In the genomic region with DNA sequence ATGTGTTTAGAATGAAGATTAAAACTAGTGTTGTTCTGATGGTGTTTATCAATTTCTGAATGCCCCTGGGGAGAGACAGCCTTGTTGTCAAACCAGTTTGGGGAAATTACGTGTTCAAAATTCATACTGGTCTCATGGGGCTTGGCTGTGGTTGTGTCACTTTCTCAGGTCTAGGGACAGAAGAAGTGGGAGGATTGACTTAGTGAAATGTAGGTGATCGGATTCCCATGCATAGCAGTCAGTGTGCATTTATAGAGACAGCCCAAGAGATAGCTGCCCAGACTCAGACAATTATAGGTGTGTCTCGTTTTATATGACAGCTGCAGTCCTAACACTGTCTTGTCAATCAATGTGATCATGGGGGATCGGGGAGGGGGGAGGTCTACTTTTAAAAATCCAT, we compare ENCODE assay signal across 1 cellular context.
A peak's percentile ranks its signal among the peaks of the same experiment; 100 is the strongest.
TF ChIP-seq lines count a peak whose summit lies in the region.

No MANE protein-coding gene starts in this region.

TF ChIP-seq in GM12878, 131 proteins besides CTCF, POLR2A, EP300 and RAD21 (continued from another document):
- TF ChIP-seq, protein P1, sequence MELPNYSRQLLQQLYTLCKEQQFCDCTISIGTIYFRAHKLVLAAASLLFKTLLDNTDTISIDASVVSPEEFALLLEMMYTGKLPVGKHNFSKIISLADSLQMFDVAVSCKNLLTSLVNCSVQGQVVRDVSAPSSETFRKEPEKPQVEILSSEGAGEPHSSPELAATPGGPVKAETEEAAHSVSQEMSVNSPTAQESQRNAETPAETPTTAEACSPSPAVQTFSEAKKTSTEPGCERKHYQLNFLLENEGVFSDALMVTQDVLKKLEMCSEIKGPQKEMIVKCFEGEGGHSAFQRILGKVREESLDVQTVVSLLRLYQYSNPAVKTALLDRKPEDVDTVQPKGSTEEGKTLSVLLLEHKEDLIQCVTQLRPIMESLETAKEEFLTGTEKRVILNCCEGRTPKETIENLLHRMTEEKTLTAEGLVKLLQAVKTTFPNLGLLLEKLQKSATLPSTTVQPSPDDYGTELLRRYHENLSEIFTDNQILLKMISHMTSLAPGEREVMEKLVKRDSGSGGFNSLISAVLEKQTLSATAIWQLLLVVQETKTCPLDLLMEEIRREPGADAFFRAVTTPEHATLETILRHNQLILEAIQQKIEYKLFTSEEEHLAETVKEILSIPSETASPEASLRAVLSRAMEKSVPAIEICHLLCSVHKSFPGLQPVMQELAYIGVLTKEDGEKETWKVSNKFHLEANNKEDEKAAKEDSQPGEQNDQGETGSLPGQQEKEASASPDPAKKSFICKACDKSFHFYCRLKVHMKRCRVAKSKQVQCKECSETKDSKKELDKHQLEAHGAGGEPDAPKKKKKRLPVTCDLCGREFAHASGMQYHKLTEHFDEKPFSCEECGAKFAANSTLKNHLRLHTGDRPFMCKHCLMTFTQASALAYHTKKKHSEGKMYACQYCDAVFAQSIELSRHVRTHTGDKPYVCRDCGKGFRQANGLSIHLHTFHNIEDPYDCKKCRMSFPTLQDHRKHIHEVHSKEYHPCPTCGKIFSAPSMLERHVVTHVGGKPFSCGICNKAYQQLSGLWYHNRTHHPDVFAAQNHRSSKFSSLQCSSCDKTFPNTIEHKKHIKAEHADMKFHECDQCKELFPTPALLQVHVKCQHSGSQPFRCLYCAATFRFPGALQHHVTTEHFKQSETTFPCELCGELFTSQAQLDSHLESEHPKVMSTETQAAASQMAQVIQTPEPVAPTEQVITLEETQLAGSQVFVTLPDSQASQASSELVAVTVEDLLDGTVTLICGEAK (IDR thresholded peaks at IDR 0.05; ENCODE audit: borderline replicate concordance): no peak
- TF ChIP-seq IKZF1 (conservative IDR thresholded peaks at IDR 0.05) (peak; percentile 65), RUNX3 (IDR thresholded peaks at IDR 0.05; ENCODE audit: low read length) (peak; percentile 74), MEF2A (IDR thresholded peaks at IDR 0.05; ENCODE audit: insufficient read depth, low read depth, low read length) (no peak), IKZF2 (IDR thresholded peaks at IDR 0.05) (peak; percentile 69 to 76; a peak in 2 of 4 replicates), TCF12 (IDR thresholded peaks at IDR 0.05; ENCODE audit: low read depth, low read length) (0 out of 2 replicates have a peak, but pooled peaks have one; percentile 21), SP1 (IDR thresholded peaks at IDR 0.05; ENCODE audit: low read depth, low read length) (no peak), PAX5 (IDR thresholded peaks at IDR 0.05; ENCODE audit: borderline replicate concordance, low read depth, low read length) (0 out of 2 replicates have a peak, but pooled peaks have one; percentile 15), MXI1 (IDR thresholded peaks at IDR 0.05; ENCODE audit: low read depth, low read length) (0 out of 2 replicates have a peak, but pooled peaks have one; percentile 14), GATAD2B (conservative IDR thresholded peaks at IDR 0.05; ENCODE audit: low read depth) (0 out of 2 replicates have a peak, but pooled peaks have one; percentile 70), MEF2B (IDR thresholded peaks at IDR 0.05; ENCODE audit: partially characterized antibody, poor library complexity, severe bottlenecking) (peak; percentile 98), CBFB (IDR thresholded peaks at IDR 0.05; ENCODE audit: low read depth) (0 out of 2 replicates have a peak, but pooled peaks have one; percentile 37), SMC3 (IDR thresholded peaks at IDR 0.05; ENCODE audit: borderline replicate concordance, low read length) (no peak), CREM (IDR thresholded peaks at IDR 0.05; ENCODE audit: low read depth) (0 out of 2 replicates have a peak, but pooled peaks have one; percentile 25), ATF7 (IDR thresholded peaks at IDR 0.05; ENCODE audit: low read depth) (peak; percentile 76), BMI1 (IDR thresholded peaks at IDR 0.05; ENCODE audit: borderline replicate concordance) (0 out of 2 replicates have a peak, but pooled peaks have one; percentile 8), DPF2 (IDR thresholded peaks at IDR 0.05) (peak; percentile 56; the same call in 1 of the 2 replicates), RB1 (IDR thresholded peaks at IDR 0.05; ENCODE audit: borderline replicate concordance) (peak; percentile 58; the same call in 1 of the 2 replicates), CEBPB (IDR thresholded peaks at IDR 0.05; ENCODE audit: borderline replicate concordance in 1 of 2, low read depth in 2 of 2, low read length in 2 of 2) (no peak), SMAD5 (IDR thresholded peaks at IDR 0.05; ENCODE audit: low read depth) (no peak), EED (IDR thresholded peaks at IDR 0.05; ENCODE audit: low read depth) (0 out of 2 replicates have a peak, but pooled peaks have one; percentile 35), MTA2 (IDR thresholded peaks at IDR 0.05; ENCODE audit: low read depth) (peak; percentile 44; the same call in 1 of the 2 replicates), YBX1 (IDR thresholded peaks at IDR 0.05) (peak; percentile 53; the same call in 1 of the 2 replicates)
- TF ChIP-seq, protein P2, sequence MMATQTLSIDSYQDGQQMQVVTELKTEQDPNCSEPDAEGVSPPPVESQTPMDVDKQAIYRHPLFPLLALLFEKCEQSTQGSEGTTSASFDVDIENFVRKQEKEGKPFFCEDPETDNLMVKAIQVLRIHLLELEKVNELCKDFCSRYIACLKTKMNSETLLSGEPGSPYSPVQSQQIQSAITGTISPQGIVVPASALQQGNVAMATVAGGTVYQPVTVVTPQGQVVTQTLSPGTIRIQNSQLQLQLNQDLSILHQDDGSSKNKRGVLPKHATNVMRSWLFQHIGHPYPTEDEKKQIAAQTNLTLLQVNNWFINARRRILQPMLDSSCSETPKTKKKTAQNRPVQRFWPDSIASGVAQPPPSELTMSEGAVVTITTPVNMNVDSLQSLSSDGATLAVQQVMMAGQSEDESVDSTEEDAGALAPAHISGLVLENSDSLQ (IDR thresholded peaks at IDR 0.05): peak; percentile 54; the same call in 1 of the 2 replicates
- TF ChIP-seq, protein P3, sequence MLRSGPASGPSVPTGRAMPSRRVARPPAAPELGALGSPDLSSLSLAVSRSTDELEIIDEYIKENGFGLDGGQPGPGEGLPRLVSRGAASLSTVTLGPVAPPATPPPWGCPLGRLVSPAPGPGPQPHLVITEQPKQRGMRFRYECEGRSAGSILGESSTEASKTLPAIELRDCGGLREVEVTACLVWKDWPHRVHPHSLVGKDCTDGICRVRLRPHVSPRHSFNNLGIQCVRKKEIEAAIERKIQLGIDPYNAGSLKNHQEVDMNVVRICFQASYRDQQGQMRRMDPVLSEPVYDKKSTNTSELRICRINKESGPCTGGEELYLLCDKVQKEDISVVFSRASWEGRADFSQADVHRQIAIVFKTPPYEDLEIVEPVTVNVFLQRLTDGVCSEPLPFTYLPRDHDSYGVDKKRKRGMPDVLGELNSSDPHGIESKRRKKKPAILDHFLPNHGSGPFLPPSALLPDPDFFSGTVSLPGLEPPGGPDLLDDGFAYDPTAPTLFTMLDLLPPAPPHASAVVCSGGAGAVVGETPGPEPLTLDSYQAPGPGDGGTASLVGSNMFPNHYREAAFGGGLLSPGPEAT (IDR thresholded peaks at IDR 0.05; ENCODE audit: low read depth): peak; percentile 84; the same call in 1 of the 2 replicates
- TF ChIP-seq, protein P4, sequence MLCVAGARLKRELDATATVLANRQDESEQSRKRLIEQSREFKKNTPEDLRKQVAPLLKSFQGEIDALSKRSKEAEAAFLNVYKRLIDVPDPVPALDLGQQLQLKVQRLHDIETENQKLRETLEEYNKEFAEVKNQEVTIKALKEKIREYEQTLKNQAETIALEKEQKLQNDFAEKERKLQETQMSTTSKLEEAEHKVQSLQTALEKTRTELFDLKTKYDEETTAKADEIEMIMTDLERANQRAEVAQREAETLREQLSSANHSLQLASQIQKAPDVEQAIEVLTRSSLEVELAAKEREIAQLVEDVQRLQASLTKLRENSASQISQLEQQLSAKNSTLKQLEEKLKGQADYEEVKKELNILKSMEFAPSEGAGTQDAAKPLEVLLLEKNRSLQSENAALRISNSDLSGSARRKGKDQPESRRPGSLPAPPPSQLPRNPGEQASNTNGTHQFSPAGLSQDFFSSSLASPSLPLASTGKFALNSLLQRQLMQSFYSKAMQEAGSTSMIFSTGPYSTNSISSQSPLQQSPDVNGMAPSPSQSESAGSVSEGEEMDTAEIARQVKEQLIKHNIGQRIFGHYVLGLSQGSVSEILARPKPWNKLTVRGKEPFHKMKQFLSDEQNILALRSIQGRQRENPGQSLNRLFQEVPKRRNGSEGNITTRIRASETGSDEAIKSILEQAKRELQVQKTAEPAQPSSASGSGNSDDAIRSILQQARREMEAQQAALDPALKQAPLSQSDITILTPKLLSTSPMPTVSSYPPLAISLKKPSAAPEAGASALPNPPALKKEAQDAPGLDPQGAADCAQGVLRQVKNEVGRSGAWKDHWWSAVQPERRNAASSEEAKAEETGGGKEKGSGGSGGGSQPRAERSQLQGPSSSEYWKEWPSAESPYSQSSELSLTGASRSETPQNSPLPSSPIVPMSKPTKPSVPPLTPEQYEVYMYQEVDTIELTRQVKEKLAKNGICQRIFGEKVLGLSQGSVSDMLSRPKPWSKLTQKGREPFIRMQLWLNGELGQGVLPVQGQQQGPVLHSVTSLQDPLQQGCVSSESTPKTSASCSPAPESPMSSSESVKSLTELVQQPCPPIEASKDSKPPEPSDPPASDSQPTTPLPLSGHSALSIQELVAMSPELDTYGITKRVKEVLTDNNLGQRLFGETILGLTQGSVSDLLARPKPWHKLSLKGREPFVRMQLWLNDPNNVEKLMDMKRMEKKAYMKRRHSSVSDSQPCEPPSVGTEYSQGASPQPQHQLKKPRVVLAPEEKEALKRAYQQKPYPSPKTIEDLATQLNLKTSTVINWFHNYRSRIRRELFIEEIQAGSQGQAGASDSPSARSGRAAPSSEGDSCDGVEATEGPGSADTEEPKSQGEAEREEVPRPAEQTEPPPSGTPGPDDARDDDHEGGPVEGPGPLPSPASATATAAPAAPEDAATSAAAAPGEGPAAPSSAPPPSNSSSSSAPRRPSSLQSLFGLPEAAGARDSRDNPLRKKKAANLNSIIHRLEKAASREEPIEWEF (IDR thresholded peaks at IDR 0.05; ENCODE audit: insufficient replicate concordance, low read depth, low read length): peak; percentile 89
- TF ChIP-seq, protein P5, sequence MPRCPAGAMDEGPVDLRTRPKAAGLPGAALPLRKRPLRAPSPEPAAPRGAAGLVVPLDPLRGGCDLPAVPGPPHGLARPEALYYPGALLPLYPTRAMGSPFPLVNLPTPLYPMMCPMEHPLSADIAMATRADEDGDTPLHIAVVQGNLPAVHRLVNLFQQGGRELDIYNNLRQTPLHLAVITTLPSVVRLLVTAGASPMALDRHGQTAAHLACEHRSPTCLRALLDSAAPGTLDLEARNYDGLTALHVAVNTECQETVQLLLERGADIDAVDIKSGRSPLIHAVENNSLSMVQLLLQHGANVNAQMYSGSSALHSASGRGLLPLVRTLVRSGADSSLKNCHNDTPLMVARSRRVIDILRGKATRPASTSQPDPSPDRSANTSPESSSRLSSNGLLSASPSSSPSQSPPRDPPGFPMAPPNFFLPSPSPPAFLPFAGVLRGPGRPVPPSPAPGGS (IDR thresholded peaks at IDR 0.05; ENCODE audit: borderline replicate concordance, insufficient read depth, low read depth, low read length, poor library complexity, severe bottlenecking): peak; percentile 28
- TF ChIP-seq, protein P6, sequence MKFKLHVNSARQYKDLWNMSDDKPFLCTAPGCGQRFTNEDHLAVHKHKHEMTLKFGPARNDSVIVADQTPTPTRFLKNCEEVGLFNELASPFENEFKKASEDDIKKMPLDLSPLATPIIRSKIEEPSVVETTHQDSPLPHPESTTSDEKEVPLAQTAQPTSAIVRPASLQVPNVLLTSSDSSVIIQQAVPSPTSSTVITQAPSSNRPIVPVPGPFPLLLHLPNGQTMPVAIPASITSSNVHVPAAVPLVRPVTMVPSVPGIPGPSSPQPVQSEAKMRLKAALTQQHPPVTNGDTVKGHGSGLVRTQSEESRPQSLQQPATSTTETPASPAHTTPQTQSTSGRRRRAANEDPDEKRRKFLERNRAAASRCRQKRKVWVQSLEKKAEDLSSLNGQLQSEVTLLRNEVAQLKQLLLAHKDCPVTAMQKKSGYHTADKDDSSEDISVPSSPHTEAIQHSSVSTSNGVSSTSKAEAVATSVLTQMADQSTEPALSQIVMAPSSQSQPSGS (IDR thresholded peaks at IDR 0.05; ENCODE audit: low read length): 0 out of 2 replicates have a peak, but pooled peaks have one; percentile 30
- TF ChIP-seq, protein P7, sequence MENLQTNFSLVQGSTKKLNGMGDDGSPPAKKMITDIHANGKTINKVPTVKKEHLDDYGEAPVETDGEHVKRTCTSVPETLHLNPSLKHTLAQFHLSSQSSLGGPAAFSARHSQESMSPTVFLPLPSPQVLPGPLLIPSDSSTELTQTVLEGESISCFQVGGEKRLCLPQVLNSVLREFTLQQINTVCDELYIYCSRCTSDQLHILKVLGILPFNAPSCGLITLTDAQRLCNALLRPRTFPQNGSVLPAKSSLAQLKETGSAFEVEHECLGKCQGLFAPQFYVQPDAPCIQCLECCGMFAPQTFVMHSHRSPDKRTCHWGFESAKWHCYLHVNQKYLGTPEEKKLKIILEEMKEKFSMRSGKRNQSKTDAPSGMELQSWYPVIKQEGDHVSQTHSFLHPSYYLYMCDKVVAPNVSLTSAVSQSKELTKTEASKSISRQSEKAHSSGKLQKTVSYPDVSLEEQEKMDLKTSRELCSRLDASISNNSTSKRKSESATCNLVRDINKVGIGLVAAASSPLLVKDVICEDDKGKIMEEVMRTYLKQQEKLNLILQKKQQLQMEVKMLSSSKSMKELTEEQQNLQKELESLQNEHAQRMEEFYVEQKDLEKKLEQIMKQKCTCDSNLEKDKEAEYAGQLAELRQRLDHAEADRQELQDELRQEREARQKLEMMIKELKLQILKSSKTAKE (IDR thresholded peaks at IDR 0.05; ENCODE audit: low read depth, poor library complexity, severe bottlenecking): peak; percentile 36
